In genomic region chr4:8762951-8763735, GRCh38 we compare ENCODE assay signal across 19 cellular contexts.
A peak's percentile ranks its signal among the peaks of the same experiment; 100 is the strongest.
DNase-seq lines count a peak whose midpoint lies in the region; ATAC-seq and TF ChIP-seq lines count a peak whose summit lies in the region.
"Had no signal": no experiment of that assay in that cellular context is flagged by ENCODE, and none has a peak within 500 bp of the region (broad histone marks: within the 10 kb centered on the region; RNA-seq: fewer than 3 reads in every experiment).

No MANE protein-coding gene starts in this region.

- no peak overlapping the region for H3K4me3 ChIP-seq in right atrium auricular region
- no peak overlapping the region for H3K4me3 ChIP-seq in lower lobe of right lung
- no peak overlapping the region for H3K4me3 ChIP-seq in upper lobe of right lung
- no peak overlapping the region for H3K4me3 ChIP-seq in tibial nerve
- H3K4me3 ChIP-seq: A549, GM12878, MG63, PC-9 had no signal

- H3K36me3 ChIP-seq in right atrium auricular region (no peaks in the 10 kb centered on the region), lower lobe of right lung (no peaks in the 10 kb centered on the region), upper lobe of right lung (no peaks in the 10 kb centered on the region), tibial nerve (no peaks in the 10 kb centered on the region)
- H3K36me3 ChIP-seq: MG63 had no signal

- 69 to 73% methylated on average over 20 to 23 of the region's 23 CpGs for WGBS in tibial nerve, 2 donors

- TF ChIP-seq CTCF in right atrium auricular region (IDR thresholded peaks at IDR 0.05) (no peak), chondrocyte (IDR thresholded peaks at IDR 0.05) (no peak), lower lobe of right lung (IDR thresholded peaks at IDR 0.05) (no peak), upper lobe of right lung (IDR thresholded peaks at IDR 0.05) (no peak), tibial nerve (IDR thresholded peaks at IDR 0.05) (no peak)

- H3K27me3 ChIP-seq in right atrium auricular region (no peaks in the 10 kb centered on the region), lower lobe of right lung (ENCODE audit: low read depth) (peaks cover 9% of the 10 kb centered on the region), upper lobe of right lung (peaks cover 4% of the 10 kb centered on the region), tibial nerve (no peaks in the 10 kb centered on the region)
- H3K27me3 ChIP-seq: MG63 had no signal

- intact Hi-C loops in Right ventricle myocardium inferior (cut with DNase I) (no loop called here), lower lobe of right lung (cut with DNase I) (no loop called here), upper lobe of right lung (cut with DNase I) (no loop called here)

- no peak overlapping the region for H3K27ac Mint-ChIP-seq in chondrocyte (ENCODE audit: unreplicated experiment)
- H3K27ac Mint-ChIP-seq: CD4-positive, alpha-beta T cell; H9 had no signal

- TF ChIP-seq EP300 in tibial nerve (IDR thresholded peaks at IDR 0.05): no peak

- H3K4me1 Mint-ChIP-seq in chondrocyte (ENCODE audit: low read depth): no peaks in the 10 kb centered on the region

- peaks cover 34% of the 10 kb centered on the region for H3K27me3 Mint-ChIP-seq in chondrocyte (ENCODE audit: low read depth)
- H3K27me3 Mint-ChIP-seq: CD4-positive, alpha-beta T cell had no signal

- DNase-seq in Right ventricle myocardium inferior (ENCODE audit: missing footprints) (peak; percentile 32), right atrium auricular region (ENCODE audit: low spot score) (no peak), chondrocyte (ENCODE audit: low spot score) (peak; percentile 76), lower lobe of right lung (peak; percentile 23), upper lobe of right lung (peak; percentile 48), pons (ENCODE audit: low spot score) (no peak), tibial nerve (ENCODE audit: low spot score in 2 of 2) (no peak), KG1 (lab: John Stamatoyannopoulos, UW) (no peak)
- DNase-seq: Calu3; CD4-positive, alpha-beta T cell; H9; MG63; NCI-H1105; NCI-H1694 treated with DMSO at 0.1 percent for 48 hours; NCI-H446; NCI-H748 treated with DMSO at 0.1 percent for 48 hours; PC-9 had no signal

- H3K9me3 ChIP-seq in right atrium auricular region (no peaks in the 10 kb centered on the region), lower lobe of right lung (no peaks in the 10 kb centered on the region), upper lobe of right lung (no peaks in the 10 kb centered on the region), tibial nerve (peaks cover 0 to 11% (median 0%) of the 10 kb centered on the region in 4 donors)
- H3K9me3 ChIP-seq: A549, MG63 had no signal

- H3K9me3 Mint-ChIP-seq in chondrocyte (ENCODE audit: low read depth): no peaks in the 10 kb centered on the region
- H3K9me3 Mint-ChIP-seq: CD4-positive, alpha-beta T cell; H9 had no signal

- no peak overlapping the region for H3K4me3 Mint-ChIP-seq in chondrocyte (ENCODE audit: unreplicated experiment)
- H3K4me3 Mint-ChIP-seq: CD4-positive, alpha-beta T cell; H9 had no signal

- ATAC-seq in Right ventricle myocardium inferior: no peak
- no peak for ATAC-seq in lower lobe of right lung
- ATAC-seq in upper lobe of right lung: no peak
- ATAC-seq: A549, GM12878 had no signal

- H3K27ac ChIP-seq in right atrium auricular region (no peak overlapping the region), lower lobe of right lung (no peak overlapping the region), upper lobe of right lung (no peak overlapping the region), tibial nerve (no peak overlapping the region)
- H3K27ac ChIP-seq: A549, PC-9 had no signal

- no peak for TF ChIP-seq POLR2A in tibial nerve (IDR thresholded peaks at IDR 0.05)

- no peaks in the 10 kb centered on the region for H3K36me3 Mint-ChIP-seq in chondrocyte (ENCODE audit: low read depth)

- H3K4me1 ChIP-seq in right atrium auricular region (no peaks in the 10 kb centered on the region), lower lobe of right lung (no peaks in the 10 kb centered on the region), upper lobe of right lung (no peaks in the 10 kb centered on the region), tibial nerve (no peaks in the 10 kb centered on the region)
- H3K4me1 ChIP-seq: A549 had no signal

Comparison
In these comparisons a context has a peak if more than half of its experiments do, and no peak if none do; other contexts are left out.
1. DNase-seq: peak in Right ventricle myocardium inferior (single experiment), chondrocyte (single experiment), lower lobe of right lung (single experiment) and upper lobe of right lung (single experiment); none in right atrium auricular region (single experiment), pons (single experiment), tibial nerve (0 of 2) and KG1 (single experiment).